In the genomic region with DNA sequence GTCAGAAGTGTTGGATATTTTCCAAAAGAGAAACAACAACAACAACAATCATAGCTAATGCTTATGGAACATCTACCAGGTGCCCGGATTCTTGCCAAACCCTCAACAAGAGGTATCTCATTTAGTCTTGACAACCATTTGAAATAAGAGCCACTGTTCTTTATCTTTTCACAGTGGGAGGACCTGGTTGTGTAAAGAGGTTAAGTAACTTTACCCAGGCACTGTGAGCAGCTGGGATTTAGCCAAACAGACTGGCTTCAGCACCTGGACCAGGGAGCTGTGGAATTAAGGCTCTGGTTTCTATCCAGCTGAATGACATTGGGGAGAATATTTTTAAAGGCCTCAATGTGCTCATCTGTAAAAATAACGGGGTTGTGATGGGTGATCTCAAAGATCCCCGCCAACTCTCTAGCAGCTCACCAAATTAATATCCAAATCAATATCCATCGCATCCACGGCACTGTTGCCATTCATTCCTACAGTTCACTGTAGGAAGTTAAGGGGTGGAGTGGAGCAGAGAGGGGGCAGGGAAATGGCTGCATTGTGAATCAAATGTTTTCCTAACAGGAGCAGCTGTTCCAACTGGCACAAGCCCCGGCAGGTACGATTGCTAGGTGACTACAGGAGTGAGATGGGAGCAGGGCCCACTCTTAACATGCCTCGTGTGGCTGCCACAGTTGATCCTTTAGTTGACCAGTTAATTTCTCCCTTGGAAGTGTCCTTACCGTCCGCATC, we compare ENCODE assay signal across 10 cellular contexts.
A peak's percentile ranks its signal among the peaks of the same experiment; 100 is the strongest.
DNase-seq lines count a peak whose midpoint lies in the region; ATAC-seq and TF ChIP-seq lines count a peak whose summit lies in the region.
"Had no signal": no experiment of that assay in that cellular context is flagged by ENCODE, and none has a peak within 500 bp of the region (broad histone marks: within the 10 kb centered on the region; RNA-seq: fewer than 3 reads in every experiment).

No MANE protein-coding gene starts in this region.

- TF ChIP-seq CTCF in CD14-positive monocyte (IDR thresholded peaks at IDR 0.05): no peak

- DNase-seq in CD14-positive monocyte (ENCODE audit: low spot score) (no peak), NCI-H748 treated with DMSO at 0.1 percent for 48 hours (lab: John Stamatoyannopoulos, UW) (peak; percentile 96), T-helper 17 cell (no peak), A172 (ENCODE audit: low spot score) (no peak), retina (no peak)
- DNase-seq: HFFc6 had no signal

- H3K4me3 Mint-ChIP-seq in CD14-positive monocyte (no peak overlapping the region), T-helper 17 cell (no peak overlapping the region)
- H3K4me3 Mint-ChIP-seq in activated T-helper 17 cell treated with anti-CD3 and anti-CD28 coated beads, Interleukin-2, amount 50 U/mL, for 72 hours: no peak overlapping the region
- H3K4me3 Mint-ChIP-seq: HFFc6 had no signal

- peak; percentile 56; the same call in 1 of the 2 replicates for TF ChIP-seq EP300 in Ishikawa (IDR thresholded peaks at IDR 0.05; ENCODE audit: borderline replicate concordance)

- H3K9me3 Mint-ChIP-seq in CD14-positive monocyte: peaks cover 0 to 1% (median 0%) of the 10 kb centered on the region in 7 donors
- H3K9me3 Mint-ChIP-seq in activated T-helper 17 cell treated with anti-CD3 and anti-CD28 coated beads, Interleukin-2, amount 50 U/mL, for 72 hours: no peaks in the 10 kb centered on the region
- H3K9me3 Mint-ChIP-seq: activated naive CD4-positive, alpha-beta T cell treated with anti-CD3 and anti-CD28 coated beads, Interleukin-2, amount 50 U/mL, for 72 hours; HFFc6 had no signal

- peak overlapping the region in 4 of 7 donors; percentile 18 to 75 (median 40) for H3K27ac Mint-ChIP-seq in CD14-positive monocyte
- no peak overlapping the region for H3K27ac Mint-ChIP-seq in T-helper 17 cell
- H3K27ac Mint-ChIP-seq in activated T-helper 17 cell treated with anti-CD3 and anti-CD28 coated beads, Interleukin-2, amount 50 U/mL, for 72 hours: no peak overlapping the region
- H3K27ac Mint-ChIP-seq: activated naive CD4-positive, alpha-beta T cell treated with anti-CD3 and anti-CD28 coated beads, Interleukin-2, amount 50 U/mL, for 72 hours; HFFc6 had no signal

- no peaks in the 10 kb centered on the region for H3K9me3 ChIP-seq in iPS-18c (ENCODE audit: control insufficient read depth, insufficient read depth, low read length)
- H3K9me3 ChIP-seq in T-helper 17 cell (ENCODE audit: control insufficient read depth, low read length, poor library complexity, severe bottlenecking): no peaks in the 10 kb centered on the region

- H3K4me1 Mint-ChIP-seq in CD14-positive monocyte (peaks cover 29% of the 10 kb centered on the region), T-helper 17 cell (peaks cover 11% of the 10 kb centered on the region)
- no peaks in the 10 kb centered on the region for H3K4me1 Mint-ChIP-seq in activated T-helper 17 cell treated with anti-CD3 and anti-CD28 coated beads, Interleukin-2, amount 50 U/mL, for 72 hours

- H3K27me3 Mint-ChIP-seq in CD14-positive monocyte (ENCODE audit: low read depth in 3 of 3): peaks cover 0 to 2% (median 1%) of the 10 kb centered on the region in 3 donors
- no peaks in the 10 kb centered on the region for H3K27me3 Mint-ChIP-seq in T-helper 17 cell
- H3K27me3 Mint-ChIP-seq in activated T-helper 17 cell treated with anti-CD3 and anti-CD28 coated beads, Interleukin-2, amount 50 U/mL, for 72 hours: no peaks in the 10 kb centered on the region

- TF ChIP-seq RAD21 in Ishikawa (IDR thresholded peaks at IDR 0.05; ENCODE audit: low read depth): no peak

- intact Hi-C loops in CD14-positive monocyte (cut with micrococcal nuclease): no loop called here

- peaks cover 25 to 30% of the 10 kb centered on the region in 2 donors for H3K36me3 Mint-ChIP-seq in CD14-positive monocyte
- H3K36me3 Mint-ChIP-seq in T-helper 17 cell (ENCODE audit: low read depth): peaks cover 2% of the 10 kb centered on the region
- no peaks in the 10 kb centered on the region for H3K36me3 Mint-ChIP-seq in activated T-helper 17 cell treated with anti-CD3 and anti-CD28 coated beads, Interleukin-2, amount 50 U/mL, for 72 hours (ENCODE audit: low read depth)
- H3K36me3 Mint-ChIP-seq: activated naive CD4-positive, alpha-beta T cell treated with anti-CD3 and anti-CD28 coated beads, Interleukin-2, amount 50 U/mL, for 72 hours had no signal

- no peak for ATAC-seq in T-helper 17 cell
- no peak for ATAC-seq in activated T-helper 17 cell treated with anti-CD3 and anti-CD28 coated beads, Interleukin-2, amount 50 U/mL, for 72 hours (replicated peaks)

- H3K4me3 ChIP-seq in iPS-18c (ENCODE audit: insufficient read depth, low read depth, low read length): 0 out of 2 replicates have a peak overlapping the region, but pooled peaks have one; percentile 22

TF ChIP-seq in Ishikawa, 13 proteins besides CTCF, POLR2A, EP300 and RAD21:
- TF ChIP-seq TAF1 (IDR thresholded peaks at IDR 0.05; ENCODE audit: low read depth): no peak
- peak; percentile 39 for TF ChIP-seq TEAD4 (IDR thresholded peaks at IDR 0.05)
- no peak for TF ChIP-seq YY1 (IDR thresholded peaks at IDR 0.05; ENCODE audit: low read depth)
- TF ChIP-seq, protein P1, sequence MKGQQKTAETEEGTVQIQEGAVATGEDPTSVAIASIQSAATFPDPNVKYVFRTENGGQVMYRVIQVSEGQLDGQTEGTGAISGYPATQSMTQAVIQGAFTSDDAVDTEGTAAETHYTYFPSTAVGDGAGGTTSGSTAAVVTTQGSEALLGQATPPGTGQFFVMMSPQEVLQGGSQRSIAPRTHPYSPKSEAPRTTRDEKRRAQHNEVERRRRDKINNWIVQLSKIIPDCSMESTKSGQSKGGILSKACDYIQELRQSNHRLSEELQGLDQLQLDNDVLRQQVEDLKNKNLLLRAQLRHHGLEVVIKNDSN (IDR thresholded peaks at IDR 0.05): no peak
- TF ChIP-seq MAX (IDR thresholded peaks at IDR 0.05): 0 out of 2 replicates have a peak, but pooled peaks have one; percentile 12
- TF ChIP-seq NFIC (IDR thresholded peaks at IDR 0.05): peak; percentile 89
- no peak for TF ChIP-seq EGR1 (IDR thresholded peaks at IDR 0.05)
- no peak for TF ChIP-seq CREB1 (IDR thresholded peaks at IDR 0.05; ENCODE audit: low read depth)
- TF ChIP-seq TCF12 (IDR thresholded peaks at IDR 0.05; ENCODE audit: low read depth): peak; percentile 85
- no peak for TF ChIP-seq ZBTB7A (IDR thresholded peaks at IDR 0.05; ENCODE audit: low read depth)
- TF ChIP-seq, protein P2, sequence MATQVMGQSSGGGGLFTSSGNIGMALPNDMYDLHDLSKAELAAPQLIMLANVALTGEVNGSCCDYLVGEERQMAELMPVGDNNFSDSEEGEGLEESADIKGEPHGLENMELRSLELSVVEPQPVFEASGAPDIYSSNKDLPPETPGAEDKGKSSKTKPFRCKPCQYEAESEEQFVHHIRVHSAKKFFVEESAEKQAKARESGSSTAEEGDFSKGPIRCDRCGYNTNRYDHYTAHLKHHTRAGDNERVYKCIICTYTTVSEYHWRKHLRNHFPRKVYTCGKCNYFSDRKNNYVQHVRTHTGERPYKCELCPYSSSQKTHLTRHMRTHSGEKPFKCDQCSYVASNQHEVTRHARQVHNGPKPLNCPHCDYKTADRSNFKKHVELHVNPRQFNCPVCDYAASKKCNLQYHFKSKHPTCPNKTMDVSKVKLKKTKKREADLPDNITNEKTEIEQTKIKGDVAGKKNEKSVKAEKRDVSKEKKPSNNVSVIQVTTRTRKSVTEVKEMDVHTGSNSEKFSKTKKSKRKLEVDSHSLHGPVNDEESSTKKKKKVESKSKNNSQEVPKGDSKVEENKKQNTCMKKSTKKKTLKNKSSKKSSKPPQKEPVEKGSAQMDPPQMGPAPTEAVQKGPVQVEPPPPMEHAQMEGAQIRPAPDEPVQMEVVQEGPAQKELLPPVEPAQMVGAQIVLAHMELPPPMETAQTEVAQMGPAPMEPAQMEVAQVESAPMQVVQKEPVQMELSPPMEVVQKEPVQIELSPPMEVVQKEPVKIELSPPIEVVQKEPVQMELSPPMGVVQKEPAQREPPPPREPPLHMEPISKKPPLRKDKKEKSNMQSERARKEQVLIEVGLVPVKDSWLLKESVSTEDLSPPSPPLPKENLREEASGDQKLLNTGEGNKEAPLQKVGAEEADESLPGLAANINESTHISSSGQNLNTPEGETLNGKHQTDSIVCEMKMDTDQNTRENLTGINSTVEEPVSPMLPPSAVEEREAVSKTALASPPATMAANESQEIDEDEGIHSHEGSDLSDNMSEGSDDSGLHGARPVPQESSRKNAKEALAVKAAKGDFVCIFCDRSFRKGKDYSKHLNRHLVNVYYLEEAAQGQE (IDR thresholded peaks at IDR 0.05; ENCODE audit: low read depth): peak; percentile 29; the same call in 1 of the 2 replicates
- peak; percentile 80 for TF ChIP-seq CEBPB (IDR thresholded peaks at IDR 0.05)
- TF ChIP-seq FOXM1 (IDR thresholded peaks at IDR 0.05; ENCODE audit: borderline replicate concordance, low read depth): 0 out of 2 replicates have a peak, but pooled peaks have one; percentile 31

Comparison
In these comparisons a context has a peak if more than half of its experiments do, and no peak if none do; other contexts are left out.
1. H3K27ac Mint-ChIP-seq: peak in CD14-positive monocyte (4 of 7); none in T-helper 17 cell (single experiment) and activated T-helper 17 cell treated with anti-CD3 and anti-CD28 coated beads, Interleukin-2, amount 50 U/mL, for 72 hours (single experiment).